ENCODE assay signal across 9 cellular contexts in the genomic region with DNA sequence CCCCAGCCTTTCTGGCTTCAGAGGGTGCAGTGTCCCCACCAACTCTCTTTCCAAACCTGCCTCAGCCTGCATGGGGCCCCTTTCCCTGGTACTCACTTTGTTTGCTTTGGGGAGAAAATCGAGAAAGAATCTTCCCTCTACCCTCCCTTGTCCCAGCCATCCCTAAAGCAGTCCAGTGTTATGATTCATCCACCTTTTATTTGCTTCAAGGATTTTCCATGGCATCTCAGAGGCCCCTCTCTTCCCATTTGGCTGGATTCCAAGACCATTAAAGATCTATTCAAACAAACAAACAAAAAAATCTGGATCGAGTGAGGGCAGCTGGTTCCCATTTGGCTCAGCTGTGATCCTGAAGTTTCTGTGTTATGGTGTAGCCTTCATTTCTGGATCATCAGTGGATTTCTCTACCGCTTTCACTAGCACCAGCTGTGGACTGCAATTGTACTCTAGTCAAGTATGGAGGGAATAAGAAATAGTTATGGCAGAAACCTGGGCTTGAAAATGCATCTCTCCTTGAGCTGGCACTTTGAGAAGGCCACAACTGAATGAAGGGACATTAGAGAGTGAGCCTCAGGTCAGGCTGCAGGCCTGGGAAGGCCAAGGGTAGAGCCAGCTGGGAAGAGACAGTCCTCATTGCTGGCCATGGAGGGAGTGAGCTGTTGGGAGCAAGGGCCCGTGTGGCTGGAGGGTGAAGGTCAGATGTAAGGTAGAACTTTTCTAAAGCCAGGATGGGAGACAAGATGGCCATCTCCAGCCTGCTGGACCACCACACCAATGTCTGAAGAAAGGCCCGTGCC. TPM values are rescaled to one million over a fixed set of nuclear protein-coding genes. Genes with fewer than 3 reads are reported as not detected.
DNase-seq lines count a peak whose midpoint lies in the region; ATAC-seq and TF ChIP-seq lines count a peak whose summit lies in the region.
"Had no signal": no experiment of that assay in that cellular context is flagged by ENCODE, and none has a peak within 500 bp of the region (broad histone marks: within the 10 kb centered on the region; RNA-seq: fewer than 3 reads in every experiment).

No MANE protein-coding gene starts in this region.

- H2AFZ ChIP-seq in PC-3 (ENCODE audit: low read length), result no peak overlapping the region

- peaks cover 19% of the 10 kb centered on the region for H3K4me1 ChIP-seq in PC-3 (ENCODE audit: insufficient read depth, low read length)

- POLR2A ChIA-PET in PC-3 (lab: Charles Lee; ENCODE audit: unreplicated experiment), result no interaction called here

- TF ChIP-seq CTCF in PC-3 (conservative IDR thresholded peaks at IDR 0.05; ENCODE audit: low read depth, low read length), result no peak

- H3K27ac ChIP-seq in PC-3 (ENCODE audit: low read length), result no peak overlapping the region

- TF ChIP-seq EP300 in Ishikawa (IDR thresholded peaks at IDR 0.05; ENCODE audit: borderline replicate concordance), result peak; percentile 61; the same call in 1 of the 2 replicates

- DNase-seq in AG08395 (ENCODE audit: low spot score) (peak; percentile 69), PC-3 (peak; percentile 93), fibroblast of the conjunctiva (ENCODE audit: low read depth) (peak; percentile 13), SKM-1 (lab: John Stamatoyannopoulos, UW; ENCODE audit: unreplicated experiment) (no peak), activated T-cell treated with anti-CD3 and anti-CD28 coated beads for 4 hours (no peak)

- H3K79me2 ChIP-seq in PC-3 (ENCODE audit: low read length), result no peaks in the 10 kb centered on the region

- H4K20me1 ChIP-seq in PC-3 (ENCODE audit: low read length), result no peaks in the 10 kb centered on the region

- BruUV-seq in PC-3 (replicated peaks; lab: Mats Ljungman, UMichigan), result no TSS peak

- H3F3A ChIP-seq in PC-3 (ENCODE audit: low read length, unreplicated experiment), result no peaks in the 10 kb centered on the region

- CTCF ChIA-PET in PC-3 (lab: Charles Lee), result no interaction called here

- peak overlapping the region; percentile 70 for H3K4me2 ChIP-seq in PC-3 (ENCODE audit: low read length)

- H3K9ac ChIP-seq in PC-3 (ENCODE audit: low read length), result no peak overlapping the region

- no peaks in the 10 kb centered on the region for H3K9me3 ChIP-seq in PC-3 (ENCODE audit: low read length)

- H3K9me2 ChIP-seq in PC-3 (replicated peaks; ENCODE audit: low read length), result no peaks in the 10 kb centered on the region

- H3K36me3 ChIP-seq in PC-3 (ENCODE audit: low read depth, low read length), result no peaks in the 10 kb centered on the region

- H3K27me3 ChIP-seq in PC-3 (ENCODE audit: low read length), result no peaks in the 10 kb centered on the region

- H3K4me3 ChIP-seq in PC-3 (ENCODE audit: low read length), result no peak overlapping the region

- intact Hi-C loops in PC-3 (cut with micrococcal nuclease), result no loop called here

- TF ChIP-seq RAD21 in Ishikawa (IDR thresholded peaks at IDR 0.05; ENCODE audit: low read depth), result no peak

- peak; percentile 93 for ATAC-seq in PC-3
- ATAC-seq in activated CD4-positive, CD25-positive, alpha-beta regulatory T cell treated with anti-CD3 and anti-CD28 coated beads, Interleukin-2, amount 50 U/mL, for 24 hours, result no peak
- ATAC-seq in GM18520 (IDR thresholded peaks at IDR 0.05; ENCODE audit: unreplicated experiment), result no peak

TF ChIP-seq in Ishikawa, 13 proteins besides CTCF, POLR2A, EP300 and RAD21:
- peak; percentile 67 for TF ChIP-seq TCF12 (IDR thresholded peaks at IDR 0.05; ENCODE audit: low read depth)
- TF ChIP-seq TEAD4 (IDR thresholded peaks at IDR 0.05), result peak; percentile 23; the same call in 1 of the 2 replicates
- TF ChIP-seq FOXM1 (IDR thresholded peaks at IDR 0.05; ENCODE audit: borderline replicate concordance, low read depth), result no peak
- no peak for TF ChIP-seq CREB1 (IDR thresholded peaks at IDR 0.05; ENCODE audit: low read depth)
- TF ChIP-seq NFIC (IDR thresholded peaks at IDR 0.05), result peak; percentile 95
TF ChIP-seq in Ishikawa: peak in this region for 3.

RNA-seq across cellular contexts. Expression of a gene that starts 13.7 kb away (rescaled TPM):
- total RNA-seq in PC-3 (2014; rRNA removed), result not detected in 2 replicates
- total RNA-seq: chondrocyte had no signal

RNA-seq across cellular contexts. Expression of a gene that starts 19.0 kb away (rescaled TPM):
- total RNA-seq in PC-3 (2014; rRNA removed), result not detected in 2 replicates
- total RNA-seq: chondrocyte had no signal

RNA-seq across cellular contexts. Expression of a gene that starts 34.4 kb away (rescaled TPM):
- total RNA-seq in PC-3 (2014; rRNA removed), result not detected in 2 replicates
- total RNA-seq: chondrocyte had no signal

RNA-seq across cellular contexts. Expression of a gene that starts 46.2 kb away (rescaled TPM):
- 46.3 and 61.2 TPM in 2 replicates for total RNA-seq in PC-3 (2014; rRNA removed)
- total RNA-seq: chondrocyte had no signal

Comparison
In these comparisons a context has a peak if more than half of its experiments do, and no peak if none do; other contexts are left out.
1. DNase-seq: peak in AG08395 (single experiment), PC-3 (single experiment) and fibroblast of the conjunctiva (single experiment); none in SKM-1 (single experiment) and activated T-cell treated with anti-CD3 and anti-CD28 coated beads for 4 hours (single experiment).